In the genomic region with DNA sequence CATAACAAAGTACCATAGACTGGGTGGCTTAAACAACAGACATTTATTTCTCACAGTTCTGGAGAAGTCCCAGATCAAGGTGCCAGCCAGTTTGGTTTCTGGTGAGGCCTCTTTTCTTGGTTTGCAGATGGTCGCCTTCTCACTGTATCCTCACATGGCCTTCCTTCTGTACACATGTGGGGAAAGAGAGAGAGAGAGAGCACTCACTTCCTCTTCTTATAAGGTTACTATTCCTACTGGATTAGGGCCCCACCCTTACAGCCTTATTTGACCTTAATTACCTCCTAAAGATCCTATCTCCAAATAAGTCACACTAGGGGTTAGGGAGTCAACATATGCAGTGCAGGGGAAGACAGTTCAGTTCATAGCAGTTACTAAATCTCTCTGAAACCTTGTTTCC, we compare ENCODE assay signal across 26 cellular contexts.
"Had no signal": no experiment of that assay in that cellular context is flagged by ENCODE, and none has a peak within 500 bp of the region (broad histone marks: within the 10 kb centered on the region; RNA-seq: fewer than 3 reads in every experiment).

No MANE protein-coding gene starts in this region.

- H3K4me1 ChIP-seq: esophagus squamous epithelium, left ventricle myocardium inferior, lower lobe of right lung, stomach, thyroid gland, vagina had no signal

- DNase-seq: cortex of kidney; effector memory CD8-positive, alpha-beta T cell; erythroblast; esophagus squamous epithelium; foreskin melanocyte; hypothalamus; immature natural killer cell; islet precursor cell; kidney glomerular epithelial cell; left colon; left ventricle myocardium inferior; lower lobe of right lung; naive thymus-derived CD8-positive, alpha-beta T cell; nephron progenitor cell; nucleus accumbens; retina; stimulated activated CD4-positive, alpha-beta T cell treated with anti-CD3 and anti-CD28 coated beads, Interleukin-2, amount 100 ng/mL, for 24 hours; stimulated activated CD4-positive, alpha-beta T cell treated with anti-CD3 and anti-CD28 coated beads, Interleukin-4, amount 100 ng/mL, for 24 hours; stimulated activated naive CD4-positive, alpha-beta T cell treated with Interleukin-2 at 50 U/mL for 16 hours; stomach; thyroid gland; trophoblast cell had no signal

- H3K36me3 ChIP-seq: esophagus squamous epithelium, left ventricle myocardium inferior, lower lobe of right lung, stomach, thyroid gland, vagina had no signal

- H3K27me3 ChIP-seq: esophagus squamous epithelium, stomach, thyroid gland, vagina had no signal

- H3K27ac ChIP-seq: esophagus squamous epithelium, left ventricle myocardium inferior, lower lobe of right lung, stomach, thyroid gland, vagina had no signal

- FAIRE-seq: endometrium had no signal

- ATAC-seq: effector memory CD8-positive, alpha-beta T cell; left colon; lower lobe of right lung; naive thymus-derived CD8-positive, alpha-beta T cell; sciatic nerve; stimulated activated effector memory CD8-positive, alpha-beta T cell treated with anti-CD3 and anti-CD28 coated beads, Interleukin-12 subunit alpha, Interleukin-12 subunit beta, amount 100 ng/mL, for 72 hours had no signal

- H3K4me3 ChIP-seq: esophagus squamous epithelium, left ventricle myocardium inferior, lower lobe of right lung, stomach, thyroid gland, vagina had no signal

- H3K9me3 ChIP-seq: esophagus squamous epithelium, left ventricle myocardium inferior, lower lobe of right lung, stomach, thyroid gland, vagina had no signal
